ENCODE assay signal across 16 cellular contexts in the genomic region with DNA sequence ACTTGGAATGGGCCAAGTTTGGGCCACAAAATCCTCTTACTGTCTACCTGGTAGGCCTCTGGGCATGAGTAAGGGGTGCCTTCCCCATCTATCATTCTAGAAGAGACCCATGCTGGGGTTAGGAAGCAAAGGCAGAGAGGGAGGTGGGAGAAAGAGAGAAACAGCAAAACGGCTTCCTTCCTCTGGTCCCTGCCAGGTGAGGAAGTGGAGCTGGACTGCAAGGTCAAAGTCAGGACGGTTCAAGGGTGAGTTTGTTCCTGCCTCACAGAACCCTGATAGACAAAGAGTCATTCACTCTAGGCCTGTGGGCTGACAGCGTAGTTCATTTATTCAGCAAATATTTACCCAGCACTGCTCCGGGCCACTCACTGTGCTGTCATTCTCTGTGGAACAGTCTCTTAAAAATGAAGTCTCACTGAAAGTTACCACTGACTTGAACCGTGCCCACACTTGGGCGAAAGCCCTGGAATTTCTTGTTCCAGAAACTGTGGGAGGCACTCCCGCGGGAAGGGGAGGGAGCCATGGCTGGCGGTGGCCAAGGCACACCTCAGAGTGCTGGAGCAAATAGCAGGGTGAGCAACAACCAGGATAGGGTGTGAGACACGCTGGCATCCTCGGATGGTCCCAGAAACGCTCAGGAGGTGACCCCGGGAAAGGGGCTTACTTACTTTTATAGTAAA. TPM values are rescaled to one million over a fixed set of nuclear protein-coding genes. Genes with fewer than 3 reads are reported as not detected.
DNase-seq lines count a peak whose midpoint lies in the region; ATAC-seq, FAIRE-seq and TF ChIP-seq lines count a peak whose summit lies in the region.
"Had no signal": no experiment of that assay in that cellular context is flagged by ENCODE, and none has a peak within 500 bp of the region (broad histone marks: within the 10 kb centered on the region; RNA-seq: fewer than 3 reads in every experiment).

No MANE protein-coding gene starts in this region.

- peaks cover 5% of the 10 kb centered on the region for H3K36me3 Mint-ChIP-seq in activated CD4-positive, alpha-beta T cell treated with anti-CD3 and anti-CD28 coated beads, Interleukin-2, amount 10 ng/mL, durations not matched to agents 7 days and 5 days (ENCODE audit: low read depth)

- CTCF ChIA-PET in activated CD4-positive, alpha-beta T cell treated with anti-CD3 and anti-CD28 coated beads, Interleukin-2, amount 10 ng/mL, durations not matched to agents 7 days and 5 days (lab: Charles Lee), result no interaction called here

- no peak overlapping the region for H3K4me3 Mint-ChIP-seq in activated CD4-positive, alpha-beta T cell treated with anti-CD3 and anti-CD28 coated beads, Interleukin-2, amount 10 ng/mL, durations not matched to agents 7 days and 5 days

- peak; percentile 93 for ATAC-seq in left lobe of liver
- no peak for ATAC-seq in foreskin keratinocyte
- ATAC-seq: SK-N-SH treated with all-trans-retinoic acid at 6 μM for 48 hours had no signal

- H3K4me3 ChIP-seq in right atrium auricular region, result no peak overlapping the region
- H3K4me3 ChIP-seq: ovary had no signal

- no peak for TF ChIP-seq POLR2A in GM12891 (IDR thresholded peaks at IDR 0.05; ENCODE audit: low read depth, low read length)

- peaks cover 0 to 8% of the 10 kb centered on the region in 2 donors for H3K9me3 ChIP-seq in right atrium auricular region
- H3K9me3 ChIP-seq: ovary had no signal

- H3K4me1 Mint-ChIP-seq in activated CD4-positive, alpha-beta T cell treated with anti-CD3 and anti-CD28 coated beads, Interleukin-2, amount 10 ng/mL, durations not matched to agents 7 days and 5 days, result peaks cover 27% of the 10 kb centered on the region

- POLR2A ChIA-PET in activated CD4-positive, alpha-beta T cell treated with anti-CD3 and anti-CD28 coated beads, Interleukin-2, amount 10 ng/mL, durations not matched to agents 7 days and 5 days (lab: Charles Lee), result no interaction called here

- H3K27ac ChIP-seq in foreskin keratinocyte, result no peak overlapping the region
- no peak overlapping the region for H3K27ac ChIP-seq in right atrium auricular region
- H3K27ac ChIP-seq: ovary had no signal

- H3K27me3 Mint-ChIP-seq in activated CD4-positive, alpha-beta T cell treated with anti-CD3 and anti-CD28 coated beads, Interleukin-2, amount 10 ng/mL, durations not matched to agents 7 days and 5 days, result peaks cover 75% of the 10 kb centered on the region

- peaks cover 4% of the 10 kb centered on the region for H3K27me3 ChIP-seq in foreskin keratinocyte
- no peaks in the 10 kb centered on the region for H3K27me3 ChIP-seq in right atrium auricular region
- H3K27me3 ChIP-seq: ovary had no signal

- H3K9me3 Mint-ChIP-seq in activated CD4-positive, alpha-beta T cell treated with anti-CD3 and anti-CD28 coated beads, Interleukin-2, amount 10 ng/mL, durations not matched to agents 7 days and 5 days, result peaks cover 14% of the 10 kb centered on the region

- DNase-seq in GM12891 (ENCODE audit: insufficient read length, low spot score) (no peak), SHP77 (lab: John Stamatoyannopoulos, UW) (peak; percentile 21 to 47), left lobe of liver (ENCODE audit: low spot score) (peak; percentile 90), stromal cell of bone marrow (ENCODE audit: low read depth) (peak; percentile 10), foreskin keratinocyte (no peak), right atrium auricular region (ENCODE audit: low spot score) (no peak), NOMO-1 (lab: John Stamatoyannopoulos, UW; ENCODE audit: unreplicated experiment in 2 of 2) (no peak)
- DNase-seq in activated CD4-positive, alpha-beta T cell treated with anti-CD3 and anti-CD28 coated beads, Interleukin-2, amount 10 ng/mL, durations not matched to agents 7 days and 5 days, result no peak
- DNase-seq: activated naive CD4-positive, alpha-beta T cell treated with Interleukin-2 at 50 U/mL for 16 hours; MM.1S; NCI-H2107; NK-92 treated with Interleukin-12 subunit alpha and Interleukin-12 subunit beta, amount 100 ng/mL, for 24 hours; ovary; stimulated activated CD4-positive, alpha-beta T cell treated with anti-CD3 and anti-CD28 coated beads, Interleukin-12 subunit alpha, Interleukin-12 subunit beta, amount 100 ng/mL, for 4 hours had no signal

- TF ChIP-seq CTCF in foreskin keratinocyte (conservative IDR thresholded peaks at IDR 0.05), result no peak
- TF ChIP-seq CTCF in right atrium auricular region (IDR thresholded peaks at IDR 0.05), result no peak

- H3K27ac Mint-ChIP-seq in activated CD4-positive, alpha-beta T cell treated with anti-CD3 and anti-CD28 coated beads, Interleukin-2, amount 10 ng/mL, durations not matched to agents 7 days and 5 days, result no peak overlapping the region

- no peaks in the 10 kb centered on the region for H3K36me3 ChIP-seq in right atrium auricular region
- H3K36me3 ChIP-seq: ovary had no signal

- no peaks in the 10 kb centered on the region for H3K4me1 ChIP-seq in foreskin keratinocyte
- H3K4me1 ChIP-seq in right atrium auricular region, result peaks cover 0 to 4% of the 10 kb centered on the region in 2 donors

- no peak for FAIRE-seq in GM12891 (lab: Jason Lieb, UNC)
- FAIRE-seq: GM19239 had no signal

TF ChIP-seq in GM12891, 5 proteins besides CTCF, POLR2A, EP300 and RAD21:
- TF ChIP-seq PAX5 (IDR thresholded peaks at IDR 0.05; ENCODE audit: insufficient read depth, low read length, severe bottlenecking) (no peak), SPI1 (IDR thresholded peaks at IDR 0.05; ENCODE audit: low read depth, low read length) (0 out of 2 replicates have a peak, but pooled peaks have one; percentile 7), POLR2AphosphoS5 (IDR thresholded peaks at IDR 0.05; ENCODE audit: low read depth, low read length) (no peak), POU2F2 (IDR thresholded peaks at IDR 0.05; ENCODE audit: low read depth, low read length) (no peak), TAF1 (IDR thresholded peaks at IDR 0.05; ENCODE audit: low read depth, low read length) (no peak)

RNA-seq across cellular contexts. Expression of a gene that starts 26.2 kb away (rescaled TPM):
- 5.9 TPM for polyA plus RNA-seq in GM12891 (2012; ENCODE audit: low read depth, missing spikeins)
- total RNA-seq in left lobe of liver (137 TPM), foreskin keratinocyte (10.4 and 13.4 TPM in 2 replicates), right atrium auricular region (100 to 1,000 TPM; 201 to 223 TPM)
- polyA plus RNA-seq in foreskin keratinocyte, result 11.0 and 14.4 TPM in 2 replicates
- total RNA-seq in activated CD4-positive, alpha-beta T cell treated with anti-CD3 and anti-CD28 coated beads, Interleukin-2, amount 10 ng/mL, durations not matched to agents 7 days and 5 days, result 1 to 10 TPM; 1.0 to 1.1 TPM

Comparison
In these comparisons a context has a peak if more than half of its experiments do, and no peak if none do; other contexts are left out.
1. DNase-seq: peak in SHP77 (2 of 2), left lobe of liver (single experiment) and stromal cell of bone marrow (single experiment); none in GM12891 (single experiment), foreskin keratinocyte (0 of 2), activated CD4-positive, alpha-beta T cell treated with anti-CD3 and anti-CD28 coated beads, Interleukin-2, amount 10 ng/mL, durations not matched to agents 7 days and 5 days (single experiment), right atrium auricular region (single experiment) and NOMO-1 (0 of 2).